ENCODE assay signal across 17 cellular contexts in genomic region chr6:106533079-106533478, GRCh38.
DNase-seq lines count a peak whose midpoint lies in the region; ATAC-seq and TF ChIP-seq lines count a peak whose summit lies in the region.
"Had no signal": no experiment of that assay in that cellular context is flagged by ENCODE, and none has a peak within 500 bp of the region (broad histone marks: within the 10 kb centered on the region; RNA-seq: fewer than 3 reads in every experiment).

No MANE protein-coding gene starts in this region.

- no peak overlapping the region for H3K18ac ChIP-seq in mesendoderm (ENCODE audit: low read length)

- H3K27me3 Mint-ChIP-seq in activated CD8-positive, alpha-beta memory T cell treated with anti-CD3 and anti-CD28 coated beads, Interleukin-2, amount 10 ng/mL, durations not matched to agents 7 days and 5 days: no peaks in the 10 kb centered on the region
- H3K27me3 Mint-ChIP-seq in activated T-helper 17 cell treated with anti-CD3 and anti-CD28 coated beads, Interleukin-2, amount 50 U/mL, for 72 hours: no peaks in the 10 kb centered on the region
- no peaks in the 10 kb centered on the region for H3K27me3 Mint-ChIP-seq in endothelial cell (ENCODE audit: unreplicated experiment)

- CTCF ChIA-PET in activated CD8-positive, alpha-beta memory T cell treated with anti-CD3 and anti-CD28 coated beads, Interleukin-2, amount 10 ng/mL, durations not matched to agents 7 days and 5 days (lab: Charles Lee): interaction anchor here (1.2 to 2.8 kb wide), 3 partner anchors 12 to 21 kb away, joined by 3 to 18 read pairs (median 3); no protein-coding TSS in a partner anchor

- ATAC-seq in activated CD8-positive, alpha-beta memory T cell treated with anti-CD3 and anti-CD28 coated beads, Interleukin-2, amount 10 ng/mL, durations not matched to agents 7 days and 5 days: no peak
- no peak for ATAC-seq in activated T-helper 17 cell treated with anti-CD3 and anti-CD28 coated beads, Interleukin-2, amount 50 U/mL, for 72 hours (replicated peaks)
- ATAC-seq: activated CD4-positive, CD25-positive, alpha-beta regulatory T cell treated with anti-CD3 and anti-CD28 coated beads, Interleukin-2, amount 50 U/mL, for 24 hours had no signal

- no peak for TF ChIP-seq CTCF in endothelial cell (IDR thresholded peaks at IDR 0.05; ENCODE audit: unreplicated experiment)

- H2AFZ ChIP-seq in Karpas-422 (ENCODE audit: low read length): no peak overlapping the region
- H2AFZ ChIP-seq: hepatocyte, PC-9 had no signal

- no peaks in the 10 kb centered on the region for H3K9me3 ChIP-seq in Karpas-422 (ENCODE audit: low read length)
- H3K9me3 ChIP-seq: left ventricle myocardium inferior, testis had no signal

- no peaks in the 10 kb centered on the region for H4K20me1 ChIP-seq in Karpas-422 (ENCODE audit: insufficient read depth, low read depth, low read length)

- H2BK120ac ChIP-seq in mesendoderm (ENCODE audit: low read depth, low read length): no peak overlapping the region

- no peaks in the 10 kb centered on the region for H3K9me3 Mint-ChIP-seq in activated CD8-positive, alpha-beta memory T cell treated with anti-CD3 and anti-CD28 coated beads, Interleukin-2, amount 10 ng/mL, durations not matched to agents 7 days and 5 days (ENCODE audit: low read depth)
- no peaks in the 10 kb centered on the region for H3K9me3 Mint-ChIP-seq in activated T-helper 17 cell treated with anti-CD3 and anti-CD28 coated beads, Interleukin-2, amount 50 U/mL, for 72 hours
- no peaks in the 10 kb centered on the region for H3K9me3 Mint-ChIP-seq in endothelial cell (ENCODE audit: unreplicated experiment)
- H3K9me3 Mint-ChIP-seq: nephron had no signal

- WGBS in mesendoderm (ENCODE audit: extremely low coverage, insufficient coverage, low lambda C conversion rate): no CpG with 5 or more reads among the region's 5 CpGs

- no peak overlapping the region for H3K4ac ChIP-seq in mesendoderm (ENCODE audit: low read depth, low read length)

- peak overlapping the region; percentile 64 for H3K27ac Mint-ChIP-seq in activated CD8-positive, alpha-beta memory T cell treated with anti-CD3 and anti-CD28 coated beads, Interleukin-2, amount 10 ng/mL, durations not matched to agents 7 days and 5 days
- peak overlapping the region; percentile 73 for H3K27ac Mint-ChIP-seq in activated T-helper 17 cell treated with anti-CD3 and anti-CD28 coated beads, Interleukin-2, amount 50 U/mL, for 72 hours
- H3K27ac Mint-ChIP-seq in endothelial cell (ENCODE audit: unreplicated experiment): no peak overlapping the region
- H3K27ac Mint-ChIP-seq: nephron had no signal

- peaks cover 75% of the 10 kb centered on the region for H3K4me1 Mint-ChIP-seq in activated CD8-positive, alpha-beta memory T cell treated with anti-CD3 and anti-CD28 coated beads, Interleukin-2, amount 10 ng/mL, durations not matched to agents 7 days and 5 days
- H3K4me1 Mint-ChIP-seq in activated T-helper 17 cell treated with anti-CD3 and anti-CD28 coated beads, Interleukin-2, amount 50 U/mL, for 72 hours: peaks cover 54% of the 10 kb centered on the region
- H3K4me1 Mint-ChIP-seq in endothelial cell (ENCODE audit: unreplicated experiment): peaks cover 18% of the 10 kb centered on the region
- H3K4me1 Mint-ChIP-seq: nephron had no signal

- peaks cover 76% of the 10 kb centered on the region for H3K36me3 ChIP-seq in Karpas-422 (ENCODE audit: insufficient read depth, low read length)
- H3K36me3 ChIP-seq in mesendoderm (ENCODE audit: control insufficient read depth, insufficient read depth, low read length): no peaks in the 10 kb centered on the region
- H3K36me3 ChIP-seq: left ventricle myocardium inferior had no signal

- H3K9ac ChIP-seq in Karpas-422 (ENCODE audit: low read length) (no peak overlapping the region), mesendoderm (ENCODE audit: low read length) (no peak overlapping the region)

- no peak overlapping the region for H3K23ac ChIP-seq in mesendoderm (ENCODE audit: low read length)

- H4K5ac ChIP-seq in mesendoderm (ENCODE audit: low read length): no peak overlapping the region

- H3K9me2 ChIP-seq in Karpas-422 (replicated peaks; ENCODE audit: insufficient read depth, low read length): no peaks in the 10 kb centered on the region

- no peak overlapping the region for H4K8ac ChIP-seq in mesendoderm (ENCODE audit: low read depth, low read length)

- no peaks in the 10 kb centered on the region for H3K79me1 ChIP-seq in mesendoderm (ENCODE audit: low read length)

- no peak overlapping the region for H2AK5ac ChIP-seq in mesendoderm (ENCODE audit: low read length)

- no peak overlapping the region for H3K4me3 ChIP-seq in Karpas-422 (ENCODE audit: low read length)
- H3K4me3 ChIP-seq in mesendoderm (ENCODE audit: low read length): no peak overlapping the region
- H3K4me3 ChIP-seq: dorsolateral prefrontal cortex, hepatocyte, left ventricle myocardium inferior, PC-9, testis had no signal

- H3K4me1 ChIP-seq in Karpas-422 (ENCODE audit: low read length): peaks cover 50% of the 10 kb centered on the region
- H3K4me1 ChIP-seq in mesendoderm (ENCODE audit: control insufficient read depth, low read depth, low read length): no peaks in the 10 kb centered on the region
- H3K4me1 ChIP-seq: left ventricle myocardium inferior, testis had no signal

- H2BK5ac ChIP-seq in mesendoderm (ENCODE audit: low read length): no peak overlapping the region

- no peak overlapping the region for H3K4me2 ChIP-seq in Karpas-422 (ENCODE audit: low read depth, low read length, poor library complexity, severe bottlenecking)
- no peak overlapping the region for H3K4me2 ChIP-seq in mesendoderm (ENCODE audit: low read length)
- H3K4me2 ChIP-seq: hepatocyte, PC-9 had no signal

- H2BK15ac ChIP-seq in mesendoderm (replicated peaks; ENCODE audit: low read depth): no peak overlapping the region

- no peaks in the 10 kb centered on the region for H3K27me3 ChIP-seq in Karpas-422 (ENCODE audit: low read length)
- no peaks in the 10 kb centered on the region for H3K27me3 ChIP-seq in mesendoderm (ENCODE audit: insufficient read depth, low read length, poor library complexity)
- H3K27me3 ChIP-seq: hepatocyte, testis had no signal

- H3K36me3 Mint-ChIP-seq in activated CD8-positive, alpha-beta memory T cell treated with anti-CD3 and anti-CD28 coated beads, Interleukin-2, amount 10 ng/mL, durations not matched to agents 7 days and 5 days: peaks cover 83% of the 10 kb centered on the region
- peaks cover 96% of the 10 kb centered on the region for H3K36me3 Mint-ChIP-seq in activated T-helper 17 cell treated with anti-CD3 and anti-CD28 coated beads, Interleukin-2, amount 50 U/mL, for 72 hours (ENCODE audit: low read depth)
- no peaks in the 10 kb centered on the region for H3K36me3 Mint-ChIP-seq in endothelial cell (ENCODE audit: low read depth, unreplicated experiment)

- no peak overlapping the region for H3K4me3 Mint-ChIP-seq in activated CD8-positive, alpha-beta memory T cell treated with anti-CD3 and anti-CD28 coated beads, Interleukin-2, amount 10 ng/mL, durations not matched to agents 7 days and 5 days
- H3K4me3 Mint-ChIP-seq in activated T-helper 17 cell treated with anti-CD3 and anti-CD28 coated beads, Interleukin-2, amount 50 U/mL, for 72 hours: peak overlapping the region; percentile 55
- no peak overlapping the region for H3K4me3 Mint-ChIP-seq in endothelial cell (ENCODE audit: unreplicated experiment)
- H3K4me3 Mint-ChIP-seq: nephron had no signal

- H3K79me2 ChIP-seq in Karpas-422 (ENCODE audit: low read length) (peaks cover 63% of the 10 kb centered on the region), mesendoderm (ENCODE audit: control insufficient read depth, insufficient read depth, low read length) (no peaks in the 10 kb centered on the region)
- H3K79me2 ChIP-seq: hepatocyte had no signal

- H3K56ac ChIP-seq in mesendoderm (ENCODE audit: low read length): no peak overlapping the region

- peak overlapping the region; percentile 64 for H3K27ac ChIP-seq in Karpas-422 (ENCODE audit: low read length)
- no peak overlapping the region for H3K27ac ChIP-seq in mesendoderm (ENCODE audit: low read depth, low read length)
- H3K27ac ChIP-seq: dorsolateral prefrontal cortex, hepatocyte, left ventricle myocardium inferior, PC-9, testis had no signal

- no peak for DNase-seq in activated CD8-positive, alpha-beta memory T cell treated with anti-CD3 and anti-CD28 coated beads, Interleukin-2, amount 10 ng/mL, durations not matched to agents 7 days and 5 days
- DNase-seq in activated CD8-positive, alpha-beta memory T cell treated with anti-CD3 and anti-CD28 coated beads, Interleukin-2, amount 50 U/mL, for 48 hours: no peak
- DNase-seq in Karpas-422 (no peak), mesendoderm (peak; percentile 49), endothelial cell (ENCODE audit: low spot score) (no peak), OCI-M2 (lab: John Stamatoyannopoulos, UW; ENCODE audit: unreplicated experiment) (no peak)
- DNase-seq in stimulated activated CD4-positive, alpha-beta T cell treated with anti-CD3 and anti-CD28 coated beads, Interleukin-4, amount 100 ng/mL, for 4 hours: no peak
- DNase-seq: dorsolateral prefrontal cortex, left ventricle myocardium inferior, NCI-H2029 treated with DMSO at 0.1 percent for 48 hours, NCI-H524 treated with DMSO at 0.1 percent for 48 hours, PC-9, testis had no signal
